20 cellular contexts compared by ENCODE assay signal in genomic region chr2:108407864-108408729, GRCh38. TPM values are rescaled to one million over a fixed set of nuclear protein-coding genes. Genes with fewer than 3 reads are reported as not detected.
A peak's percentile ranks its signal among the peaks of the same experiment; 100 is the strongest.
DNase-seq lines count a peak whose midpoint lies in the region; ATAC-seq, FAIRE-seq and TF ChIP-seq lines count a peak whose summit lies in the region.
"Had no signal": no experiment of that assay in that cellular context is flagged by ENCODE, and none has a peak within 500 bp of the region (broad histone marks: within the 10 kb centered on the region; RNA-seq: fewer than 3 reads in every experiment).

No MANE protein-coding gene starts in this region.

- peaks cover 5% of the 10 kb centered on the region for H3K9me3 Mint-ChIP-seq in Calu3 (ENCODE audit: low read depth, unreplicated experiment)

- H3K36me3 Mint-ChIP-seq in Calu3 (ENCODE audit: insufficient read depth, unreplicated experiment): no peaks in the 10 kb centered on the region
- H3K36me3 Mint-ChIP-seq: CD4-positive, CD25-positive, alpha-beta regulatory T cell had no signal

- H3K9me3 ChIP-seq in suprapubic skin: no peaks in the 10 kb centered on the region

- BruUV-seq in Calu3 (replicated peaks; lab: Mats Ljungman, UMichigan): no TSS peak

- WGBS in suprapubic skin: 88% methylated on average over 6 of the region's 6 CpGs

- no peaks in the 10 kb centered on the region for H3K27me3 Mint-ChIP-seq in Calu3 (ENCODE audit: unreplicated experiment)

- ATAC-seq in GM18520 (IDR thresholded peaks at IDR 0.05; ENCODE audit: unreplicated experiment) (peak; percentile 53), HG03565 (IDR thresholded peaks at IDR 0.05; ENCODE audit: unreplicated experiment) (peak; percentile 53), GM18502 (IDR thresholded peaks at IDR 0.05; ENCODE audit: poor library complexity, unreplicated experiment) (no peak)
- ATAC-seq: HCT116, Panc1 had no signal

- FAIRE-seq in GM12891 (lab: Jason Lieb, UNC): peak; percentile 31
- FAIRE-seq: HTR-8/SVneo had no signal

- TF ChIP-seq CTCF in Calu3 (IDR thresholded peaks at IDR 0.05; ENCODE audit: unreplicated experiment) (no peak), suprapubic skin (IDR thresholded peaks at IDR 0.05) (no peak)

- CTCF ChIA-PET in Calu3 (lab: Charles Lee): no interaction called here

- DNase-seq in GM12891 (ENCODE audit: insufficient read length, low spot score) (no peak), glomerular visceral epithelial cell (ENCODE audit: extremely low spot score) (peak; percentile 33), Calu3 (no peak), suprapubic skin (ENCODE audit: low spot score in 2 of 2) (no peak)
- DNase-seq: ACHN; Caco-2; CD4-positive, CD25-positive, alpha-beta regulatory T cell; GM23248; KBM-7; NCI-H1092 treated with DMSO at 0.1 percent for 48 hours; NCI-H2081 treated with DMSO at 0.1 percent for 48 hours; NCI-H510A treated with DMSO at 0.1 percent for 48 hours; T-helper 9 cell had no signal

- no peak overlapping the region for H3K4me3 Mint-ChIP-seq in Calu3 (ENCODE audit: low read depth, unreplicated experiment)
- H3K4me3 Mint-ChIP-seq: CD4-positive, CD25-positive, alpha-beta regulatory T cell had no signal

- intact Hi-C loops in Calu3 (cut with micrococcal nuclease; ENCODE audit: unreplicated experiment): no loop called here

- H3K27me3 ChIP-seq in suprapubic skin: no peaks in the 10 kb centered on the region

- no peaks in the 10 kb centered on the region for H3K4me1 Mint-ChIP-seq in Calu3 (ENCODE audit: low read depth, unreplicated experiment)
- H3K4me1 Mint-ChIP-seq: CD4-positive, CD25-positive, alpha-beta regulatory T cell had no signal

- no peaks in the 10 kb centered on the region for H3K36me3 ChIP-seq in suprapubic skin

- no peaks in the 10 kb centered on the region for H3K4me1 ChIP-seq in suprapubic skin
- H3K4me1 ChIP-seq: Caco-2 had no signal

- no peak overlapping the region for H3K27ac ChIP-seq in suprapubic skin
- H3K27ac ChIP-seq: GM23248, HL-60 had no signal

- H3K4me3 ChIP-seq in suprapubic skin: no peak overlapping the region
- H3K4me3 ChIP-seq: GM23248 had no signal

- TF ChIP-seq EP300 in suprapubic skin (IDR thresholded peaks at IDR 0.05): no peak

- TF ChIP-seq POLR2A in GM12891 (IDR thresholded peaks at IDR 0.05; ENCODE audit: low read depth, low read length) (no peak), suprapubic skin (IDR thresholded peaks at IDR 0.05) (no peak)

- H3K27ac Mint-ChIP-seq in Calu3 (ENCODE audit: unreplicated experiment): no peak overlapping the region

TF ChIP-seq in GM12891, 5 proteins besides CTCF, POLR2A, EP300 and RAD21:
- TF ChIP-seq POU2F2 (IDR thresholded peaks at IDR 0.05; ENCODE audit: low read depth, low read length) (no peak), SPI1 (IDR thresholded peaks at IDR 0.05; ENCODE audit: low read depth, low read length) (no peak), TAF1 (IDR thresholded peaks at IDR 0.05; ENCODE audit: low read depth, low read length) (no peak), POLR2AphosphoS5 (IDR thresholded peaks at IDR 0.05; ENCODE audit: low read depth, low read length) (no peak)

RNA-seq across cellular contexts. Expression of gene SULT1C4, which starts 30.3 kb away (rescaled TPM):
- polyA plus RNA-seq in GM12891 (2012; ENCODE audit: low read depth, missing spikeins): not detected
- total RNA-seq in Calu3 (2022): not detected in 2 replicates
- 1 to 10 TPM in 1 of 4 donors, under 1 TPM in 2, not detected in 1; 0.34 to 1.5 (median 0.48) TPM for total RNA-seq in suprapubic skin
- total RNA-seq: GM23248 had no signal
- polyA plus RNA-seq: CD4-positive, CD25-positive, alpha-beta regulatory T cell; GM23248 had no signal

RNA-seq across cellular contexts. Expression of gene GCC2, which starts 40.9 kb away (rescaled TPM):
- polyA plus RNA-seq in GM12891 (2012; ENCODE audit: low read depth, missing spikeins): 11.8 TPM
- total RNA-seq in Calu3 (2022) (54.9 and 60.4 TPM in 2 replicates), suprapubic skin (10 to 100 TPM; 11.0 to 46.7 (median 16.5) TPM)
